ENCODE assay signal across 8 cellular contexts in genomic region chr14:94026173-94026885, GRCh38. TPM values are rescaled to one million over a fixed set of nuclear protein-coding genes. Genes with fewer than 3 reads are reported as not detected.
DNase-seq lines count a peak whose midpoint lies in the region; ATAC-seq and TF ChIP-seq lines count a peak whose summit lies in the region.

Gene OTUB2, plus strand, starts transcription at chr14:94026340. Its CDS starts 198 bp downstream, at chr14:94026538.

- peaks cover 59% of the 10 kb centered on the region for H3K4me1 Mint-ChIP-seq in Calu3 (ENCODE audit: low read depth, unreplicated experiment)

- peak within 1 kb of the TSS; percentile 66 for H3K4me2 ChIP-seq in OCI-LY3 (ENCODE audit: low read length)

- intact Hi-C loops in Calu3 (cut with micrococcal nuclease; ENCODE audit: unreplicated experiment) = no loop called here
- intact Hi-C loops in mucosa of descending colon (cut with DNase I, micrococcal nuclease) = no loop called here

- no peaks in the 10 kb centered on the region for H4K20me1 ChIP-seq in OCI-LY3 (ENCODE audit: insufficient read depth, low read length)

- CTCF ChIA-PET in Calu3 (lab: Charles Lee) = interaction anchor here (0.6 to 0.9 kb wide), 2 partner anchors 17 to 127 kb away, joined by 3 to 5 read pairs; no protein-coding TSS in a partner anchor

- H3K27me3 Mint-ChIP-seq in Calu3 (ENCODE audit: unreplicated experiment) = no peaks in the 10 kb centered on the region

- H3K36me3 ChIP-seq in OCI-LY3 (replicated peaks; ENCODE audit: low read depth, low read length) = no peaks in the 10 kb centered on the region
- H3K36me3 ChIP-seq in mucosa of descending colon (ENCODE audit: low read depth) = no peaks in the 10 kb centered on the region

- H3K36me3 Mint-ChIP-seq in Calu3 (ENCODE audit: insufficient read depth, unreplicated experiment) = peaks cover 45% of the 10 kb centered on the region

- no peak for TF ChIP-seq CTCF in Calu3 (IDR thresholded peaks at IDR 0.05; ENCODE audit: unreplicated experiment)
- no peak for TF ChIP-seq CTCF in OCI-LY3 (IDR thresholded peaks at IDR 0.05; ENCODE audit: low read depth, low read length)
- TF ChIP-seq CTCF in epithelial cell of proximal tubule (conservative IDR thresholded peaks at IDR 0.05; ENCODE audit: low read depth, low read length) = no peak
- TF ChIP-seq CTCF in mucosa of descending colon (IDR thresholded peaks at IDR 0.05) = no peak

- no TSS peak for BruUV-seq in Calu3 (replicated peaks; lab: Mats Ljungman, UMichigan)

- H3K4me1 ChIP-seq in OCI-LY3 (ENCODE audit: low read length) (no peaks in the 10 kb centered on the region), mucosa of descending colon (ENCODE audit: low read depth) (peaks cover 4% of the 10 kb centered on the region)

- H3K79me2 ChIP-seq in OCI-LY3 (ENCODE audit: low read length) = no peaks in the 10 kb centered on the region

- peak within 1 kb of the TSS; percentile 55 for H3K4me3 Mint-ChIP-seq in Calu3 (ENCODE audit: low read depth, unreplicated experiment)

- ATAC-seq in GM21529 (IDR thresholded peaks at IDR 0.05; ENCODE audit: unreplicated experiment) (peak; percentile 100), mucosa of descending colon (peak; percentile 97)

- H3K9me3 Mint-ChIP-seq in Calu3 (ENCODE audit: low read depth, unreplicated experiment) = no peaks in the 10 kb centered on the region

- peak within 1 kb of the TSS; percentile 46; the same call in 1 of the 2 replicates for H3K9ac ChIP-seq in OCI-LY3 (ENCODE audit: low read length)

- DNase-seq in Calu3 (peak; percentile 97), HuH-7.5 (ENCODE audit: low spot score) (peak; percentile 98), activated T-cell treated with anti-CD3 and anti-CD28 coated beads for 4 hours (peak; percentile 94), epithelial cell of proximal tubule (ENCODE audit: low read depth) (peak; percentile 92), mucosa of descending colon (peak; percentile 97 to 99 (median 99))
- DNase-seq in stimulated activated CD8-positive, alpha-beta memory T cell treated with anti-CD3 and anti-CD28 coated beads, Interleukin-2, amount 100 ng/mL, for 48 hours (ENCODE audit: low read depth in 2 of 2) = peak; percentile 84 to 94

- H3K9me3 ChIP-seq in OCI-LY3 (ENCODE audit: insufficient read depth, low read length) = no peaks in the 10 kb centered on the region
- no peaks in the 10 kb centered on the region for H3K9me3 ChIP-seq in mucosa of descending colon

- H3K4me3 ChIP-seq in OCI-LY3 (ENCODE audit: low read length) = peak within 1 kb of the TSS; percentile 80
- H3K4me3 ChIP-seq in epithelial cell of proximal tubule (ENCODE audit: low read depth, low read length) = peak within 1 kb of the TSS; percentile 66
- H3K4me3 ChIP-seq in mucosa of descending colon = peak within 1 kb of the TSS; percentile 40

- H3K27me3 ChIP-seq in OCI-LY3 (ENCODE audit: low read depth, low read length) = no peaks in the 10 kb centered on the region

- peak within 1 kb of the TSS; percentile 96 for H2AFZ ChIP-seq in OCI-LY3 (ENCODE audit: low read depth, low read length)

- H3K27ac Mint-ChIP-seq in Calu3 (ENCODE audit: unreplicated experiment) = peak within 1 kb of the TSS; percentile 90

- no peak within 1 kb of the TSS for H3K27ac ChIP-seq in OCI-LY3 (ENCODE audit: low read length)

RNA-seq across cellular contexts. Expression of gene OTUB2, which starts in this region (rescaled TPM):
- total RNA-seq in Calu3 (2022) (15.3 and 22.2 TPM in 2 replicates), epithelial cell of proximal tubule (5.6 and 15.0 TPM in 2 replicates), mucosa of descending colon (1 to 10 TPM; 1.3 to 3.5 (median 1.4) TPM)
